ENCODE assay signal across 20 cellular contexts in the genomic region with DNA sequence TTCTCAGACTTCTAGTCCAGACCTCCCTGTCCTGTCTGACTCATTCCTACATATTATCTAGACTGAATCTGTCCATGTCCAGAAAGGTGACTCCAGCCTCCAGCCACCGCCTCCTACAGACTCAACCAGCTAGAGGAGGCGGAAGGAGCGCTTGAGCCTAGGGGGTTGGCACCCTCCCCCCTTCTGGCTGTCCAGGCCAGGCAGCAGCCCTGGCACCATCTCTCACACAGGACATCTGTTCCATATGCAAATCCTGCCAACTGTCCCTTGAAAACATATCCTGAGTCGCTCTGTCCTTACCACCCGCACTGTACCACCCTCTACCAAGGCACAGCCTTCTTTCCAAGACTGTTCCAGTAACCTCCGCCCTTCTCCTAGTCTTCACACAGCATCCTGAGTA.
A peak's percentile ranks its signal among the peaks of the same experiment; 100 is the strongest.
DNase-seq lines count a peak whose midpoint lies in the region; ATAC-seq, FAIRE-seq and TF ChIP-seq lines count a peak whose summit lies in the region.
"Had no signal": no experiment of that assay in that cellular context is flagged by ENCODE, and none has a peak within 500 bp of the region (broad histone marks: within the 10 kb centered on the region; RNA-seq: fewer than 3 reads in every experiment).

No MANE protein-coding gene starts in this region.

- TF ChIP-seq CTCF in H1 (IDR thresholded peaks at IDR 0.05; ENCODE audit: control extremely low read depth in 1 of 3, insufficient read depth in 1 of 3, low read depth in 1 of 3, low read length in 3 of 3): no peak
- TF ChIP-seq CTCF in endothelial cell (IDR thresholded peaks at IDR 0.05; ENCODE audit: unreplicated experiment): no peak

- H2BK12ac ChIP-seq in H1 (ENCODE audit: low read depth, low read length) (no peak overlapping the region), trophoblast cell (ENCODE audit: low read length) (no peak overlapping the region)

- H3K4me1 Mint-ChIP-seq in endothelial cell (ENCODE audit: unreplicated experiment): no peaks in the 10 kb centered on the region

- H3K9me3 ChIP-seq in H1 (ENCODE audit: insufficient read depth in 2 of 2, low read depth in 1 of 2, low read length in 1 of 2) (no peaks in the 10 kb centered on the region), trophoblast cell (ENCODE audit: insufficient read depth, low read depth, low read length) (peaks cover 2% of the 10 kb centered on the region)
- H3K9me3 ChIP-seq: Caco-2, HAP-1 had no signal

- H3K27ac ChIP-seq in H1 (ENCODE audit: low read depth, low read length) (0 out of 2 replicates have a peak overlapping the region, but pooled peaks have one; percentile 24), trophoblast cell (ENCODE audit: low read depth, low read length) (no peak overlapping the region)
- H3K27ac ChIP-seq: PC-9 had no signal

- H3K4ac ChIP-seq in H1 (replicated peaks; ENCODE audit: insufficient read length, low read depth, low read length): no peak overlapping the region
- H3K4ac ChIP-seq in trophoblast cell (ENCODE audit: low read depth, low read length): no peak overlapping the region

- H3K27me3 ChIP-seq in H1 (replicated peaks in 1 of 4; ENCODE audit: control insufficient read depth in 3 of 4, extremely low read depth in 1 of 4, insufficient read depth in 3 of 4, low read length in 3 of 4) (no peaks in the 10 kb centered on the region), trophoblast cell (ENCODE audit: insufficient read depth, low read length) (no peaks in the 10 kb centered on the region)

- H2BK5ac ChIP-seq in H1 (ENCODE audit: low read depth, low read length) (peak overlapping the region; percentile 48; the same call in 1 of the 2 replicates), trophoblast cell (ENCODE audit: low read depth, low read length, poor library complexity) (no peak overlapping the region)

- no peaks in the 10 kb centered on the region for H3K23me2 ChIP-seq in H1 (ENCODE audit: low read depth, low read length)

- no peak for ATAC-seq in HG03457 (IDR thresholded peaks at IDR 0.05; ENCODE audit: unreplicated experiment)
- ATAC-seq: CD8-positive, alpha-beta T cell had no signal

- in situ Hi-C loops in G401 (cut with HindIII; ENCODE audit: low sequenced_read_pairs): no loop called here

- no peaks in the 10 kb centered on the region for H3K79me2 ChIP-seq in H1 (ENCODE audit: control insufficient read depth in 1 of 2, insufficient read depth in 2 of 2, low read length in 2 of 2)
- H3K79me2 ChIP-seq in trophoblast cell (ENCODE audit: control insufficient read depth, insufficient read depth, low read length, poor library complexity): no peaks in the 10 kb centered on the region

- H3K56ac ChIP-seq in H1 (replicated peaks; ENCODE audit: insufficient read length, low read depth, low read length): no peak overlapping the region

- H3K36me3 Mint-ChIP-seq in endothelial cell (ENCODE audit: low read depth, unreplicated experiment): peaks cover 12% of the 10 kb centered on the region

- H3K27ac Mint-ChIP-seq in endothelial cell (ENCODE audit: unreplicated experiment): no peak overlapping the region
- H3K27ac Mint-ChIP-seq: CD8-positive, alpha-beta T cell had no signal

- H3K4me1 ChIP-seq in H1 (replicated peaks in 1 of 4; ENCODE audit: control insufficient read depth in 3 of 4, insufficient read depth in 4 of 4, low read length in 3 of 4) (no peaks in the 10 kb centered on the region; a peak in 1 of 7 replicates), trophoblast cell (ENCODE audit: control insufficient read depth in 1 of 2, insufficient read depth in 2 of 2, low read length in 2 of 2) (peaks cover 5 to 6% of the 10 kb centered on the region in 2 experiments)
- H3K4me1 ChIP-seq: HAP-1 had no signal

- H3K4me3 Mint-ChIP-seq in endothelial cell (ENCODE audit: unreplicated experiment): no peak overlapping the region
- H3K4me3 Mint-ChIP-seq: CD8-positive, alpha-beta T cell; HFFc6 had no signal

- DNase-seq in G401 (ENCODE audit: low spot score) (peak; percentile 66), M059J (ENCODE audit: low read depth) (peak; percentile 2), H1 (ENCODE audit: low read depth in 1 of 2, low spot score in 2 of 2) (no peak), trophoblast cell (peak in 1 of 2 donors; percentile 30), endothelial cell (ENCODE audit: low spot score) (no peak), NCI-H774 (lab: John Stamatoyannopoulos, UW) (no peak)
- DNase-seq: Caco-2; CD8-positive, alpha-beta T cell; DMS79 treated with DMSO at 0.1 percent for 48 hours; HFFc6; IMR-90; KG1; MM.1S; NCI-H2029 treated with DMSO at 0.1 percent for 48 hours; NCI-H510A; PC-9; SHP77; T-helper 1 cell had no signal

- WGBS in H1 (ENCODE audit: extremely low coverage in 1 of 2, insufficient coverage in 1 of 2, insufficient read length in 1 of 2, insufficient replicate concordance in 2 of 2, low coverage in 1 of 2, low lambda C conversion rate in 2 of 2, missing lambda C conversion rate in 1 of 2), 2 experiments: 78% methylated on average over 6 of the region's 6 CpGs; no CpG with 5 or more reads in 1 of the 2 experiments
- WGBS in trophoblast cell (ENCODE audit: extremely low coverage, insufficient coverage, insufficient read length): no CpG with 5 or more reads among the region's 6 CpGs

- H3K14ac ChIP-seq in H1 (ENCODE audit: insufficient read length): no peak overlapping the region
- H3K14ac ChIP-seq in trophoblast cell (ENCODE audit: low read length): no peak overlapping the region

- H2AK5ac ChIP-seq in H1 (ENCODE audit: low read depth, low read length): no peak overlapping the region
- H2AK5ac ChIP-seq in trophoblast cell (ENCODE audit: low read length): no peak overlapping the region

- no peak overlapping the region for H3K9ac ChIP-seq in H1 (replicated peaks in 1 of 4; ENCODE audit: extremely low read depth in 1 of 4, low read depth in 3 of 4, low read length in 3 of 4)
- no peak overlapping the region for H3K9ac ChIP-seq in trophoblast cell (ENCODE audit: low read length)

- H3K36me3 ChIP-seq in H1 (ENCODE audit: control insufficient read depth in 2 of 4, insufficient read depth in 4 of 4, low read length in 3 of 4) (peaks cover 0 to 21% (median 6%) of the 10 kb centered on the region in 4 experiments; a peak in 4 of 8 replicates), trophoblast cell (ENCODE audit: control insufficient read depth in 1 of 2, insufficient read depth in 2 of 2, low read length in 2 of 2) (peaks cover 7 to 12% of the 10 kb centered on the region in 2 experiments)

- no peaks in the 10 kb centered on the region for H4K20me1 ChIP-seq in H1 (replicated peaks in 1 of 2; ENCODE audit: control insufficient read depth in 1 of 2, insufficient read depth in 2 of 2, low read length in 2 of 2)

- peaks cover 3% of the 10 kb centered on the region for H3K27me3 Mint-ChIP-seq in endothelial cell (ENCODE audit: unreplicated experiment)

- no peak overlapping the region for H2BK15ac ChIP-seq in H1 (ENCODE audit: low read length)

- no peak for FAIRE-seq in H1 (lab: Jason Lieb, UNC)

- H2BK120ac ChIP-seq in H1 (replicated peaks; ENCODE audit: low read depth, low read length) (no peak overlapping the region), trophoblast cell (ENCODE audit: insufficient read depth, low read length, poor library complexity) (no peak overlapping the region)

- no peak overlapping the region for H3K23ac ChIP-seq in H1 (ENCODE audit: insufficient read length)
- H3K23ac ChIP-seq in trophoblast cell (ENCODE audit: low read length): no peak overlapping the region

- H2BK20ac ChIP-seq in H1 (ENCODE audit: low read length): no peak overlapping the region

- no peak overlapping the region for H3K4me3 ChIP-seq in H1 (ENCODE audit: extremely low read depth in 1 of 4, insufficient read depth in 2 of 4, low read depth in 3 of 4, low read length in 4 of 4)
- no peak overlapping the region for H3K4me3 ChIP-seq in trophoblast cell (ENCODE audit: low read depth, low read length)
- H3K4me3 ChIP-seq: HAP-1, PC-9 had no signal

- TF ChIP-seq EP300 in H1 (IDR thresholded peaks at IDR 0.05; ENCODE audit: borderline replicate concordance in 1 of 2, low read depth in 2 of 2, low read length in 2 of 2): no peak

- H4K5ac ChIP-seq in H1 (ENCODE audit: insufficient read length, low read depth, low read length): no peak overlapping the region

- no peak overlapping the region for H4K91ac ChIP-seq in H1 (replicated peaks; ENCODE audit: insufficient read length, low read length)
- H4K91ac ChIP-seq in trophoblast cell (ENCODE audit: low read depth, low read length): no peak overlapping the region

- no peak overlapping the region for H4K8ac ChIP-seq in H1 (ENCODE audit: extremely low read depth, insufficient read depth, low read length)
- no peak overlapping the region for H4K8ac ChIP-seq in trophoblast cell (ENCODE audit: low read depth, low read length)

- H4K12ac ChIP-seq in trophoblast cell (ENCODE audit: low read depth, low read length): no peak overlapping the region

- H3K79me1 ChIP-seq in H1 (ENCODE audit: low read depth, low read length) (no peaks in the 10 kb centered on the region), trophoblast cell (ENCODE audit: low read length) (no peaks in the 10 kb centered on the region)

- H3K18ac ChIP-seq in H1 (ENCODE audit: extremely low read depth, low read length) (no peak overlapping the region), trophoblast cell (ENCODE audit: low read length) (peak overlapping the region; percentile 42)

- POLR2A ChIA-PET in H1 (lab: Charles Lee; ENCODE audit: partially characterized antibody): no interaction called here

- no peak overlapping the region for H3K4me2 ChIP-seq in H1 (ENCODE audit: insufficient read depth in 1 of 2, low read depth in 2 of 2, low read length in 2 of 2)
- H3K4me2 ChIP-seq in trophoblast cell (ENCODE audit: low read length): no peak overlapping the region
- H3K4me2 ChIP-seq: PC-9 had no signal

- TF ChIP-seq RAD21 in H1 (IDR thresholded peaks at IDR 0.05 in 1 of 2, conservative IDR thresholded peaks at IDR 0.05 in 1 of 2; ENCODE audit: low read depth in 2 of 2, low read length in 2 of 2): no peak

- no peak for TF ChIP-seq POLR2A in H1 (IDR thresholded peaks at IDR 0.05; ENCODE audit: control extremely low read depth in 1 of 2, low read depth in 2 of 2, low read length in 2 of 2)

- H2AFZ ChIP-seq in H1 (ENCODE audit: low read length) (no peak overlapping the region), trophoblast cell (ENCODE audit: insufficient read depth, low read length, poor library complexity) (no peak overlapping the region)
- H2AFZ ChIP-seq: PC-9 had no signal

- H3K9me3 Mint-ChIP-seq in endothelial cell (ENCODE audit: unreplicated experiment): no peaks in the 10 kb centered on the region
- H3K9me3 Mint-ChIP-seq: CD8-positive, alpha-beta T cell; HFFc6 had no signal

- CTCF ChIA-PET in H1 (lab: Charles Lee; ENCODE audit: partially characterized antibody): no interaction called here

TF ChIP-seq in H1, 55 proteins besides CTCF, POLR2A, EP300 and RAD21:
- TF ChIP-seq SAP30 (IDR thresholded peaks at IDR 0.05; ENCODE audit: insufficient read depth, insufficient replicate concordance, low read length): no peak
- TF ChIP-seq POLR2AphosphoS5 (IDR thresholded peaks at IDR 0.05; ENCODE audit: low read depth, low read length): 0 out of 2 replicates have a peak, but pooled peaks have one; percentile 16
TF ChIP-seq in H1: peak in this region for 1.

Comparison
In these comparisons a context has a peak if more than half of its experiments do, and no peak if none do; other contexts are left out.
1. DNase-seq: peak in G401 (single experiment) and M059J (single experiment); none in H1 (0 of 2), endothelial cell (single experiment) and NCI-H774 (single experiment).